Comparison of ENCODE assay signal across 9 cellular contexts in the genomic region with DNA sequence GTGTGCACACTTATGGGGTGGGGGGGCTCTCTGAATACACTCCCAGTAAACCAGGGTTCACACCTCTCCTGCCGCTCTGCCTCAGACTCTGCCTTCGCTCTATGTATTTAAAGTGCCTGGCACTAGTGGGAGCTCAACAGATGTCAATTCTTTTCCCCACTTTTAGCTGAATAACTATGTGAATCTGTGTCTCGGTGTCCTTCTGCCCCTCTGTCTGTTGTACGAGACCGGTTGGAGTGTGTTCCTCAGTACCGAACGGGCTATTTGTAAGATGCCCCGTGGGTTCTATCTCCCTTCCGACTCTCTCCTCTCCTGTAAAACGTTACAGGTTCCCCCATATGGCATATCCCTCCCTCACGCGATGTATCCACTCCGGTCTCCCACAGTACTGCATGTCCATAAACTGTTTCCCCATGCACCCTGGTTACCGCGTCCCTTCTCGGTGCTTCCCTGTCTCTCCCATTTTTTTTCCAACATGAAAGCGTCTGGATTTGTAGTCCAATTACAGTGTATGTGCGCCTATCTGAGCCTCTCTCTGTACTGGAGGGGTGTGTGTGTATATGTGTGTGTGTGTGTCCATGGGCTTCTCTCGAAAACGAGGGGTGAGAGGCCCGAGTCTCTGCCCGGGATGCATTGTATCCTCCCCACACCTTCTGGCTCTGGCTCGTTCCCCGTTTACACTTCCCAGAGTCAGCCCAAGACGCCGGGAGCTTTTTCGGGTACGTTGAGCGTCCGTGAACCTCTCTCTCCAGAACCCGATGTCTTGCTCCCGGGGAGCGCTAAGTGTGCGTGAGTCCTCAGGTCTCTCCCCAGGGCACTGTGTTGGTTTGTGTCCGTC. TPM values are rescaled to one million over a fixed set of nuclear protein-coding genes. Genes with fewer than 3 reads are reported as not detected.
A peak's percentile ranks its signal among the peaks of the same experiment; 100 is the strongest.
DNase-seq lines count a peak whose midpoint lies in the region; ATAC-seq and TF ChIP-seq lines count a peak whose summit lies in the region.
"Had no signal": no experiment of that assay in that cellular context is flagged by ENCODE, and none has a peak within 500 bp of the region (broad histone marks: within the 10 kb centered on the region; RNA-seq: fewer than 3 reads in every experiment).

No MANE protein-coding gene starts in this region.

- H3K27ac Mint-ChIP-seq in CD14-positive monocyte = peak overlapping the region; percentile 65 to 97 (median 95)
- H3K27ac Mint-ChIP-seq in activated naive CD4-positive, alpha-beta T cell treated with anti-CD3 and anti-CD28 coated beads, Interleukin-2, amount 50 U/mL, for 24 hours = peak overlapping the region; percentile 90

- peaks cover 59% of the 10 kb centered on the region for H3K4me1 Mint-ChIP-seq in CD14-positive monocyte
- peaks cover 60% of the 10 kb centered on the region for H3K4me1 Mint-ChIP-seq in activated naive CD4-positive, alpha-beta T cell treated with anti-CD3 and anti-CD28 coated beads, Interleukin-2, amount 50 U/mL, for 24 hours

- peak overlapping the region; percentile 99 for H3K4me3 Mint-ChIP-seq in CD14-positive monocyte
- peak overlapping the region; percentile 98 for H3K4me3 Mint-ChIP-seq in activated naive CD4-positive, alpha-beta T cell treated with anti-CD3 and anti-CD28 coated beads, Interleukin-2, amount 50 U/mL, for 24 hours

- intact Hi-C loops in CD14-positive monocyte (cut with micrococcal nuclease) = loop anchor here (5.0 to 10.0 kb wide), 4 partner anchors 38 to 375 kb away; no protein-coding TSS in a partner anchor
- intact Hi-C loops in heart right ventricle (cut with DNase I) = loop anchor here in 9 of 10 donors (2.0 to 10.0 kb wide), 20 partner anchors 58 to 405 kb away; a partner anchor contains a TSS

- peaks cover 5 to 28% (median 15%) of the 10 kb centered on the region in 3 donors for H3K27me3 Mint-ChIP-seq in CD14-positive monocyte (ENCODE audit: low read depth in 3 of 3)
- H3K27me3 Mint-ChIP-seq in activated naive CD4-positive, alpha-beta T cell treated with anti-CD3 and anti-CD28 coated beads, Interleukin-2, amount 50 U/mL, for 24 hours = no peaks in the 10 kb centered on the region

- no peaks in the 10 kb centered on the region for H3K36me3 ChIP-seq in heart right ventricle

- ATAC-seq in heart right ventricle = peak in 5 of 8 donors; percentile 0 to 31 (median 12)
- ATAC-seq in GM21717 (IDR thresholded peaks at IDR 0.05; ENCODE audit: unreplicated experiment) = no peak

- H3K9me3 ChIP-seq in heart right ventricle = no peaks in the 10 kb centered on the region

- WGBS in heart right ventricle, 2 donors = 6 to 13% methylated on average over 35 of the region's 35 CpGs

- peaks cover 0 to 2% (median 0%) of the 10 kb centered on the region in 7 donors for H3K9me3 Mint-ChIP-seq in CD14-positive monocyte
- H3K9me3 Mint-ChIP-seq in activated naive CD4-positive, alpha-beta T cell treated with anti-CD3 and anti-CD28 coated beads, Interleukin-2, amount 50 U/mL, for 24 hours = no peaks in the 10 kb centered on the region

- peak overlapping the region; percentile 71 to 96 (median 88) for H3K4me3 ChIP-seq in heart right ventricle

- no peak for DNase-seq in CD14-positive monocyte (ENCODE audit: low spot score)
- DNase-seq in HT-29 (ENCODE audit: low spot score) = peak; percentile 68
- DNase-seq in heart right ventricle = peak in 1 of 2 donors; percentile 25
- peak; percentile 62 for DNase-seq in pons (ENCODE audit: low spot score)
- no peak for DNase-seq in NCI-H1930 (lab: John Stamatoyannopoulos, UW)
- no peak for DNase-seq in putamen (ENCODE audit: low spot score)

- H3K27me3 ChIP-seq in heart right ventricle = no peaks in the 10 kb centered on the region

- H3K27ac ChIP-seq in heart right ventricle = peak overlapping the region; percentile 90 to 100 (median 98)
- H3K27ac ChIP-seq: SK-N-MC had no signal

- peaks cover 6 to 17% of the 10 kb centered on the region in 2 donors for H3K36me3 Mint-ChIP-seq in CD14-positive monocyte
- H3K36me3 Mint-ChIP-seq in activated naive CD4-positive, alpha-beta T cell treated with anti-CD3 and anti-CD28 coated beads, Interleukin-2, amount 50 U/mL, for 24 hours = no peaks in the 10 kb centered on the region

- H3K4me1 ChIP-seq in heart right ventricle = peaks cover 0 to 59% (median 47%) of the 10 kb centered on the region in 9 donors

- TF ChIP-seq CTCF in CD14-positive monocyte (IDR thresholded peaks at IDR 0.05) (no peak), heart right ventricle (IDR thresholded peaks at IDR 0.05) (peak in 2 of 9 donors; percentile 1 to 23)

RNA-seq across cellular contexts. Expression of a gene that starts 1.5 kb away (rescaled TPM):
- polyA plus RNA-seq in CD14-positive monocyte (1 to 10 TPM; 3.1 to 5.8 TPM), heart right ventricle (10 to 100 TPM; 10.5 to 30.7 TPM)
- total RNA-seq in HT-29 (2014; rRNA removed; shearing (Covaris generic)) = 15.4 and 21.7 TPM in 2 replicates
- 10 to 100 TPM; 19.2 to 68.2 (median 27.2) TPM for total RNA-seq in heart right ventricle

Comparison
In these comparisons a context has a peak if more than half of its experiments do, and no peak if none do; other contexts are left out.
1. DNase-seq: peak in HT-29 (single experiment) and pons (single experiment); none in CD14-positive monocyte (single experiment), NCI-H1930 (0 of 2) and putamen (single experiment).